ENCODE assay signal across 23 cellular contexts in the genomic region with DNA sequence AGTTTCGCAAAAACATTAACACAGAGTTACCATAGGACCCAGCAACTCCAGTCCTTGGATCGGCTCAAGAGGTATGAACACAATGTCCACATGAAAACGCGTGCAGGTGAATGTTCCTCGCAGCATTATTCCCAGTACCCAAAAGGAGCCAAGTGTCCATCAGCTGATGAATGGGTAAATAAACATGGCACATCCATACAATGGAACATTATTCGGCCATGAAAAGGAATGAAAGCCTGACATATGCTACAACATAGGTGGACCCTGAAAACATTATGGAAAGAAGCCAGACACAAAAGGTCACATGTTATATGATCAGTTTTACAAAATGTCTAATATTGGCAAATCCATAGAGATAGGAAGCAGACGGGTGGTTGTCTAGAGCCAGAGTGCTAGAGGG. TPM values are rescaled to one million over a fixed set of nuclear protein-coding genes. Genes with fewer than 3 reads are reported as not detected.
DNase-seq lines count a peak whose midpoint lies in the region; ATAC-seq, FAIRE-seq and TF ChIP-seq lines count a peak whose summit lies in the region.
"Had no signal": no experiment of that assay in that cellular context is flagged by ENCODE, and none has a peak within 500 bp of the region (broad histone marks: within the 10 kb centered on the region; RNA-seq: fewer than 3 reads in every experiment).

No MANE protein-coding gene starts in this region.

- H3K4me2 ChIP-seq in SK-N-SH, result no peak overlapping the region
- no peak overlapping the region for H3K4me2 ChIP-seq in K562 (ENCODE audit: insufficient read depth, low read length)
- H3K4me2 ChIP-seq: BLaER1 had no signal

- no TSS peak for BruUV-seq in Caco-2 (replicated peaks; lab: Mats Ljungman, UMichigan)
- no TSS peak for BruUV-seq in K562 (replicated peaks; lab: Mats Ljungman, UMichigan)

- H3K36me3 ChIP-seq in SK-N-SH (replicated peaks in 1 of 2; ENCODE audit: control insufficient read depth in 1 of 2, insufficient read depth in 2 of 2, low read length in 1 of 2), result peaks cover 21 to 25% of the 10 kb centered on the region in 2 experiments
- peaks cover 2% of the 10 kb centered on the region; the same call in 1 of the 2 replicates for H3K36me3 ChIP-seq in Caco-2 (ENCODE audit: control insufficient read depth, insufficient read depth, low read length)
- peaks cover 51% of the 10 kb centered on the region; the same call in 2 of the 3 replicates for H3K36me3 ChIP-seq in K562 (ENCODE audit: control insufficient read depth, insufficient read depth, low read length)

- H3K4me3 ChIP-seq in SK-N-SH (ENCODE audit: low read depth in 2 of 2, low read length in 1 of 2), result no peak overlapping the region
- no peak overlapping the region for H3K4me3 ChIP-seq in Caco-2 (ENCODE audit: low read depth, low read length)
- no peak overlapping the region for H3K4me3 ChIP-seq in K562
- H3K4me3 ChIP-seq: BLaER1, GM12878, HAP-1 had no signal

- CTCF ChIA-PET in SK-N-SH (lab: Yijun Ruan, JAX), result no interaction called here
- CTCF ChIA-PET in Caco-2 (lab: Charles Lee), result no interaction called here
- CTCF ChIA-PET in K562 (lab: Yijun Ruan, JAX; ENCODE audit: low intra/inter-chr PET ratio), result no interaction called here

- no peak for FAIRE-seq in K562 (lab: Jason Lieb, UNC)
- FAIRE-seq: A204.1, D721Med, GM12878, H54 had no signal

- H3K27me3 ChIP-seq in SK-N-SH (ENCODE audit: insufficient read depth) (no peaks in the 10 kb centered on the region), Caco-2 (replicated peaks; ENCODE audit: control insufficient read depth, insufficient read depth, low read length) (no peaks in the 10 kb centered on the region), K562 (ENCODE audit: control insufficient read depth in 2 of 2, insufficient read depth in 2 of 2, low read length in 2 of 2) (no peaks in the 10 kb centered on the region; a peak in 1 of 5 replicates)
- H3K27me3 ChIP-seq: BLaER1 had no signal

- H3K27me3 Mint-ChIP-seq in Caco-2 (ENCODE audit: insufficient read depth, unreplicated experiment) (no peaks in the 10 kb centered on the region), osteocyte (ENCODE audit: unreplicated experiment) (no peaks in the 10 kb centered on the region), immature natural killer cell (ENCODE audit: low read depth in 3 of 3) (peaks cover 0 to 1% (median 0%) of the 10 kb centered on the region in 3 donors)
- H3K27me3 Mint-ChIP-seq: CD4-positive, CD25-positive, alpha-beta regulatory T cell had no signal

- DNase-seq in SK-N-SH (no peak), Caco-2 (no peak), K562 (ENCODE audit: extremely low read depth in 1 of 4, low spot score in 3 of 4) (no peak), osteocyte (ENCODE audit: extremely low spot score, unreplicated experiment) (no peak), immature natural killer cell (no peak), NCI-H1417 treated with DMSO at 0.1 percent for 48 hours (lab: John Stamatoyannopoulos, UW) (no peak)
- DNase-seq: CD4-positive, CD25-positive, alpha-beta regulatory T cell; CD8-positive, alpha-beta T cell; DMS 273 treated with DMSO at 0.1 percent for 48 hours; DMS79; EL; GDM1; GOT3 had no signal

- H3K4me1 ChIP-seq in SK-N-SH (ENCODE audit: control insufficient read depth in 1 of 2, insufficient read depth in 2 of 2, low read depth in 1 of 2, low read length in 1 of 2) (0 out of 4 replicates have a peak, but pooled peaks cover 0 to 2% of the 10 kb centered on the region in 2 experiments), Caco-2 (peaks cover 10% of the 10 kb centered on the region), K562 (replicated peaks in 1 of 2; ENCODE audit: control insufficient read depth in 2 of 2, insufficient read depth in 2 of 2, low read length in 2 of 2) (no peaks in the 10 kb centered on the region)
- H3K4me1 ChIP-seq: BLaER1, HAP-1 had no signal

- H3K9me3 ChIP-seq in SK-N-SH (no peaks in the 10 kb centered on the region), Caco-2 (no peaks in the 10 kb centered on the region), K562 (replicated peaks; ENCODE audit: control insufficient read depth, insufficient read depth, low read depth, low read length) (no peaks in the 10 kb centered on the region)
- H3K9me3 ChIP-seq: BLaER1, HAP-1 had no signal

- H3K9ac ChIP-seq in SK-N-SH (no peak overlapping the region), K562 (ENCODE audit: insufficient read depth in 1 of 2, low read depth in 2 of 2, low read length in 2 of 2) (no peak overlapping the region)
- H3K9ac ChIP-seq: BLaER1 had no signal

- peaks cover 6% of the 10 kb centered on the region for H3F3A ChIP-seq in SK-N-SH (replicated peaks; ENCODE audit: insufficient read depth)

- H3K79me2 ChIP-seq in SK-N-SH (ENCODE audit: insufficient read depth), result peaks cover 45% of the 10 kb centered on the region
- H3K79me2 ChIP-seq in K562 (ENCODE audit: control insufficient read depth, insufficient read depth, low read length), result no peaks in the 10 kb centered on the region; the same call in 2 of the 3 replicates

- H3K4me1 Mint-ChIP-seq in Caco-2 (ENCODE audit: low read depth, unreplicated experiment) (peaks cover 13% of the 10 kb centered on the region), osteocyte (ENCODE audit: unreplicated experiment) (peaks cover 20% of the 10 kb centered on the region), immature natural killer cell (no peaks in the 10 kb centered on the region)
- H3K4me1 Mint-ChIP-seq: B cell had no signal

- 97% methylated on average over 7 of the region's 7 CpGs for WGBS in SK-N-SH (ENCODE audit: low lambda C conversion rate)
- 97% methylated on average over 7 of the region's 7 CpGs for WGBS in K562 (ENCODE audit: insufficient coverage, low coverage, missing lambda C conversion rate)

- H2AFZ ChIP-seq in SK-N-SH (ENCODE audit: low read depth) (no peak overlapping the region), K562 (ENCODE audit: low read depth, low read length) (no peak overlapping the region)

- POLR2A ChIA-PET in SK-N-SH (lab: Yijun Ruan, JAX), result no interaction called here
- POLR2A ChIA-PET in Caco-2 (lab: Charles Lee), result no interaction called here
- POLR2A ChIA-PET in K562 (lab: Yijun Ruan, JAX), result interaction anchor here (0.6 kb wide), 1 partner anchor 292 kb away, joined by 3 read pairs; no protein-coding TSS in a partner anchor

- no peak for TF ChIP-seq EP300 in SK-N-SH (IDR thresholded peaks at IDR 0.05; ENCODE audit: borderline replicate concordance in 1 of 2, low read depth in 1 of 2, low read length in 1 of 2)
- TF ChIP-seq EP300 in K562 (IDR thresholded peaks at IDR 0.05; ENCODE audit: low read length), result no peak

- in situ Hi-C loops in K562 (cut with MboI), result no loop called here

- H3K27ac Mint-ChIP-seq in Caco-2 (ENCODE audit: unreplicated experiment) (peak overlapping the region; percentile 43), osteocyte (ENCODE audit: unreplicated experiment) (peak overlapping the region; percentile 13), immature natural killer cell (no peak overlapping the region)
- H3K27ac Mint-ChIP-seq: B cell; CD4-positive, CD25-positive, alpha-beta regulatory T cell; CD8-positive, alpha-beta T cell had no signal

- H3K27ac ChIP-seq in SK-N-SH (ENCODE audit: low read depth in 2 of 2, low read length in 1 of 2) (no peak overlapping the region), K562 (ENCODE audit: extremely low read depth, low read depth, low read length) (no peak overlapping the region)
- H3K27ac ChIP-seq: 22Rv1, BLaER1, C4-2B had no signal

- H3K9me3 Mint-ChIP-seq in Caco-2 (ENCODE audit: unreplicated experiment) (no peaks in the 10 kb centered on the region), osteocyte (ENCODE audit: unreplicated experiment) (no peaks in the 10 kb centered on the region), immature natural killer cell (no peaks in the 10 kb centered on the region)
- H3K9me3 Mint-ChIP-seq: CD4-positive, CD25-positive, alpha-beta regulatory T cell; CD8-positive, alpha-beta T cell had no signal

- ATAC-seq in SK-N-SH treated with all-trans-retinoic acid at 6 μM for 48 hours (no peak), K562 (no peak)
- ATAC-seq: CD8-positive, alpha-beta T cell; GM12878 had no signal

- intact Hi-C loops in Caco-2 (cut with micrococcal nuclease; ENCODE audit: unreplicated experiment) (no loop called here), K562 (cut with micrococcal nuclease) (no loop called here)

- H4K20me1 ChIP-seq in SK-N-SH (ENCODE audit: insufficient read depth) (peaks cover 7% of the 10 kb centered on the region; the same call in 1 of the 2 replicates), K562 (replicated peaks; ENCODE audit: control insufficient read depth, insufficient read depth, low read length) (no peaks in the 10 kb centered on the region; the same call in 1 of the 2 replicates)
- H4K20me1 ChIP-seq: BLaER1 had no signal

- H3K4me3 Mint-ChIP-seq in Caco-2 (ENCODE audit: unreplicated experiment), result no peak overlapping the region
- H3K4me3 Mint-ChIP-seq in osteocyte (ENCODE audit: unreplicated experiment), result no peak overlapping the region
- H3K4me3 Mint-ChIP-seq in immature natural killer cell, result no peak overlapping the region
- H3K4me3 Mint-ChIP-seq: B cell; CD4-positive, CD25-positive, alpha-beta regulatory T cell; CD8-positive, alpha-beta T cell had no signal

- no peaks in the 10 kb centered on the region for H3K9me2 ChIP-seq in SK-N-SH

- H3K9me1 ChIP-seq in K562 (ENCODE audit: control insufficient read depth, insufficient read depth, low read length), result no peaks in the 10 kb centered on the region

- peaks cover 57% of the 10 kb centered on the region for H3K36me3 Mint-ChIP-seq in Caco-2 (ENCODE audit: insufficient read depth, unreplicated experiment)
- peaks cover 28% of the 10 kb centered on the region for H3K36me3 Mint-ChIP-seq in osteocyte (ENCODE audit: unreplicated experiment)
- peaks cover 4 to 10% (median 4%) of the 10 kb centered on the region in 3 donors for H3K36me3 Mint-ChIP-seq in immature natural killer cell

- TF ChIP-seq CTCF in SK-N-SH (IDR thresholded peaks at IDR 0.05), result no peak
- no peak for TF ChIP-seq CTCF in Caco-2 (IDR thresholded peaks at IDR 0.05; ENCODE audit: insufficient read depth in 1 of 2, low read depth in 1 of 2, low read length in 1 of 2, severe bottlenecking in 1 of 2, unreplicated experiment in 1 of 2)
- TF ChIP-seq CTCF in K562 (IDR thresholded peaks at IDR 0.05 in 2 of 3, conservative IDR thresholded peaks at IDR 0.05 in 1 of 3; ENCODE audit: insufficient read depth in 2 of 3, low read depth in 1 of 3, low read length in 3 of 3), result no peak
- no peak for TF ChIP-seq CTCF in osteocyte (IDR thresholded peaks at IDR 0.05)

- TF ChIP-seq RAD21 in SK-N-SH (IDR thresholded peaks at IDR 0.05; ENCODE audit: low read length) (no peak), K562 (CRISPR knock-in tag; conservative IDR thresholded peaks at IDR 0.05 in 1 of 2, IDR thresholded peaks at IDR 0.05 in 1 of 2) (no peak)

- no peak for TF ChIP-seq POLR2A in K562 (conservative IDR thresholded peaks at IDR 0.05)

RNA-seq across cellular contexts. Expression of a gene that starts 9.1 kb away (rescaled TPM):
- polyA plus RNA-seq in SK-N-SH (2012; rRNA removed) (26.8 and 32.6 TPM in 2 replicates), K562 (2011; rRNA removed) (8.6 and 11.7 TPM in 2 replicates), K562 (2014; fragmentation: Illumina TruSeq; extraction: Trizol) (7.8 and 8.8 TPM in 2 replicates), K562 (2014; fragmentation: Nextera tagmentation; extraction: Ambion mirVana) (under 1 TPM; 0.25 to 0.36 TPM), K562 (2014; rRNA removed) (9.4 and 9.6 TPM in 2 replicates), immature natural killer cell (under 1 TPM in 1 of 3 donors, not detected in 2; 0.34 TPM)
- 21.6 and 25.8 TPM in 2 replicates for polyA plus RNA-seq in SK-N-SH (2012; cell fraction: cytosol; rRNA removed)
- polyA plus RNA-seq in SK-N-SH (2012; cell fraction: nucleus; rRNA removed), result 51.9 and 53.9 TPM in 2 replicates
- total RNA-seq in Caco-2 (2022) (16.2 and 17.0 TPM in 2 replicates), K562 (2014; rRNA removed) (10.0 and 15.2 TPM in 2 replicates), K562 (2014; rRNA removed; fragmentation: Illumina TruSeq; extraction: Trizol) (2.2 and 3.8 TPM in 2 replicates), K562 (2015; rRNA removed; fragmentation: Illumina TruSeq; extraction: Trizol) (5.1 and 5.8 TPM in 2 replicates), K562 (2021) (10.6 and 12.1 TPM in 2 replicates), osteocyte (34.2 and 35.1 TPM in 2 replicates)
- 26.0 and 37.1 TPM in 2 replicates for total RNA-seq in K562 (2011; cell fraction: chromatin; rRNA removed; ENCODE audit: low replicate concordance)
- total RNA-seq in K562 (2011; cell fraction: nucleolus; rRNA removed), result 16.8 and 21.4 TPM in 2 replicates
- 23.3 and 34.0 TPM in 2 replicates for total RNA-seq in K562 (2011; cell fraction: nucleoplasm; rRNA removed)
- polyA plus RNA-seq in K562 (2011; cell fraction: cytosol; rRNA removed), result 15.1 and 17.0 TPM in 2 replicates
- 16.2 and 23.6 TPM in 2 replicates for polyA plus RNA-seq in K562 (2011; cell fraction: nucleus; rRNA removed)
- 8.3 and 11.4 TPM in 2 replicates for polyA plus RNA-seq in K562 (2012)
- polyA minus RNA-seq in K562 (2011; rRNA and poly(A)+ RNA removed), result 6.4 and 8.2 TPM in 2 replicates
- polyA minus RNA-seq in K562 (2011; cell fraction: cytosol; rRNA and poly(A)+ RNA removed), result 8.4 and 11.6 TPM in 2 replicates
- polyA minus RNA-seq in K562 (2011; cell fraction: nucleus; rRNA and poly(A)+ RNA removed), result 7.7 and 9.6 TPM in 2 replicates

RNA-seq across cellular contexts. Expression of a gene that starts 60.0 kb away (rescaled TPM):
- polyA plus RNA-seq in SK-N-SH (2012; rRNA removed), result 113 and 120 TPM in 2 replicates
- polyA plus RNA-seq in SK-N-SH (2012; cell fraction: cytosol; rRNA removed), result 127 and 151 TPM in 2 replicates
- 37.4 and 39.7 TPM in 2 replicates for polyA plus RNA-seq in SK-N-SH (2012; cell fraction: nucleus; rRNA removed)
- total RNA-seq in Caco-2 (2022), result 255 TPM in 2 replicates
- 108 and 173 TPM in 2 replicates for total RNA-seq in K562 (2011; cell fraction: chromatin; rRNA removed; ENCODE audit: low replicate concordance)
- 129 and 135 TPM in 2 replicates for total RNA-seq in K562 (2011; cell fraction: nucleolus; rRNA removed)
- 257 and 377 TPM in 2 replicates for total RNA-seq in K562 (2011; cell fraction: nucleoplasm; rRNA removed)
- total RNA-seq in K562 (2014; rRNA removed), result 121 and 146 TPM in 2 replicates
- total RNA-seq in K562 (2014; rRNA removed; fragmentation: Illumina TruSeq; extraction: Trizol), result 190 and 208 TPM in 2 replicates
- 192 and 207 TPM in 2 replicates for total RNA-seq in K562 (2015; rRNA removed; fragmentation: Illumina TruSeq; extraction: Trizol)
- 191 and 217 TPM in 2 replicates for total RNA-seq in K562 (2021)
- 158 and 206 TPM in 2 replicates for polyA plus RNA-seq in K562 (2011; rRNA removed)
- polyA plus RNA-seq in K562 (2011; cell fraction: cytosol; rRNA removed), result 61.8 and 125 TPM in 2 replicates
- 29.3 and 49.1 TPM in 2 replicates for polyA plus RNA-seq in K562 (2011; cell fraction: nucleus; rRNA removed)
- 172 and 199 TPM in 2 replicates for polyA plus RNA-seq in K562 (2012)
- 168 and 192 TPM in 2 replicates for polyA plus RNA-seq in K562 (2014; fragmentation: Illumina TruSeq; extraction: Trizol)
- polyA plus RNA-seq in K562 (2014; fragmentation: Nextera tagmentation; extraction: Ambion mirVana), result 100 to 1,000 TPM; 103 to 114 TPM
- polyA plus RNA-seq in K562 (2014; rRNA removed), result 142 and 146 TPM in 2 replicates
- 190 and 210 TPM in 2 replicates for polyA minus RNA-seq in K562 (2011; rRNA and poly(A)+ RNA removed)
- polyA minus RNA-seq in K562 (2011; cell fraction: cytosol; rRNA and poly(A)+ RNA removed), result 77.7 and 89.5 TPM in 2 replicates
- polyA minus RNA-seq in K562 (2011; cell fraction: nucleus; rRNA and poly(A)+ RNA removed), result 19.1 and 43.2 TPM in 2 replicates
- 285 and 304 TPM in 2 replicates for total RNA-seq in osteocyte
- polyA plus RNA-seq in immature natural killer cell, result 100 to 1,000 TPM; 426 to 609 (median 557) TPM

Comparison
In these comparisons a context has a peak if more than half of its experiments do, and no peak if none do; other contexts are left out.
1. H3K27ac Mint-ChIP-seq: peak in Caco-2 (single experiment) and osteocyte (single experiment); none in immature natural killer cell (0 of 6).